Comparison of ENCODE assay signal across 7 cellular contexts in genomic region chr12:128073937-128074336, GRCh38.
"Had no signal": no experiment of that assay in that cellular context is flagged by ENCODE, and none has a peak within 500 bp of the region (broad histone marks: within the 10 kb centered on the region; RNA-seq: fewer than 3 reads in every experiment).

No MANE protein-coding gene starts in this region.

- H3K4me3 ChIP-seq: GM23248 had no signal

- H3K27ac Mint-ChIP-seq: IgD-negative memory B cell had no signal

- DNase-seq: GM23248, GOT3, H7, HCEC 1CT had no signal

- H2AFZ ChIP-seq: GM23248 had no signal

- FAIRE-seq: HepG2 had no signal

- H3K4me3 Mint-ChIP-seq: IgD-negative memory B cell had no signal

- H3K36me3 Mint-ChIP-seq: IgD-negative memory B cell had no signal

- H3K9ac ChIP-seq: GM23248 had no signal

- H3K27ac ChIP-seq: GM23248, HL-60 had no signal

- ATAC-seq: HepG2 had no signal
